In the genomic region with DNA sequence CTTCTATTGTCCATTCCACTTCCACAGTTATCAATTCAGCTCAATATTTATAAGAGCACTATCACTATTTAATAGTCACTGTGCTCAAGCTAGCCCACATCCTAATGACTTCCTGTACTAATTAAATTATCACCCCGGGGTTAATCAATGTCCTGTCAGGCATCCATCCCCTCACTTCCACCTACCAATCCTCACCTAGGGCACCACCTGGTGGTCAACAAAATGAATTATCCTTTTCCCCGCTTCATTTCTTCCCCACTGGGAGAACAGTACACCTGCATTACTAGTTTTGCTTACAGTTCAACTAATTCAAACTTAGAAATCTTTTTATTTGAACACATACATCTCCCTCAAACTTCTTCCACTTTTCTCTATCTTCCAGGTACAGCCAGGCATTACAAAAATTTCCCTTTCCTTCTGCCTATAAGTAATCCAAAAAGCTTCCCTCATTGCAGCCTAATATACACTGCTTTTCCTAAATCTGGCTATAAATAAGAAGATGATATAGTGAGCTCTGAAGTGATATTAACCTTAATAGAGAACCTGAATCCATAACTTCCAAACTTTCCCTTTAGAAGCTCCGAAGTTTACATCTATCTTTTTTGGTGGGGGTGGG, we compare ENCODE assay signal across 8 cellular contexts.
DNase-seq lines count a peak whose midpoint lies in the region; ATAC-seq and TF ChIP-seq lines count a peak whose summit lies in the region.

No MANE protein-coding gene starts in this region.

- POLR2A ChIA-PET in HCT116 (lab: Charles Lee): no interaction called here

- TF ChIP-seq EP300 in esophagus muscularis mucosa (IDR thresholded peaks at IDR 0.05): no peak
- TF ChIP-seq EP300 in neural cell (conservative IDR thresholded peaks at IDR 0.05; ENCODE audit: poor library complexity, severe bottlenecking): no peak

- intact Hi-C loops in HCT116 (cut with micrococcal nuclease) (loop anchor here (1.0 to 5.0 kb wide), 4 partner anchors 107 to 428 kb away; no protein-coding TSS in a partner anchor), esophagus muscularis mucosa (cut with DNase I) (loop anchor here (2.0 to 5.0 kb wide), 3 partner anchors 112 to 334 kb away; no protein-coding TSS in a partner anchor)

- CTCF ChIA-PET in HCT116 (lab: Charles Lee): interaction anchor here (1.0 to 2.1 kb wide), 5 partner anchors 39 to 335 kb away, joined by 3 to 11 read pairs (median 6); no protein-coding TSS in a partner anchor

- no peaks in the 10 kb centered on the region for H3F3A ChIP-seq in neural cell (ENCODE audit: insufficient read depth, low read length, poor library complexity, severe bottlenecking)

- no peak overlapping the region for H3K4me3 ChIP-seq in HCT116 (replicated peaks in 1 of 2; ENCODE audit: low read depth in 1 of 2, low read length in 2 of 2)
- no peak overlapping the region for H3K4me3 ChIP-seq in esophagus muscularis mucosa
- H3K4me3 ChIP-seq in neural cell (ENCODE audit: low read length): no peak overlapping the region

- H3K79me2 ChIP-seq in HCT116 (ENCODE audit: insufficient read depth, low read length) (no peaks in the 10 kb centered on the region), neural cell (replicated peaks; ENCODE audit: insufficient read depth, low read length) (peaks cover 15% of the 10 kb centered on the region)

- no peak overlapping the region for H3K9ac ChIP-seq in HCT116 (ENCODE audit: low read length)
- H3K9ac ChIP-seq in neural cell (ENCODE audit: low read length): no peak overlapping the region

- ATAC-seq in HCT116 (peak; percentile 82), HG03108 (IDR thresholded peaks at IDR 0.05; ENCODE audit: unreplicated experiment) (no peak), HG03442 (IDR thresholded peaks at IDR 0.05; ENCODE audit: unreplicated experiment) (no peak)

- TF ChIP-seq POLR2A in HCT116 (IDR thresholded peaks at IDR 0.05; ENCODE audit: borderline replicate concordance, extremely low read depth, insufficient read depth, insufficient read length): no peak
- TF ChIP-seq POLR2A in esophagus muscularis mucosa (IDR thresholded peaks at IDR 0.05; ENCODE audit: low read depth): no peak

- TF ChIP-seq RAD21 in HCT116 (IDR thresholded peaks at IDR 0.05; ENCODE audit: low read depth) (peak; percentile 96), neural cell (conservative IDR thresholded peaks at IDR 0.05) (peak; percentile 77)

- peaks cover 0 to 11% of the 10 kb centered on the region in 2 experiments; a peak in 3 of 4 replicates for H3K4me1 ChIP-seq in HCT116 (ENCODE audit: control insufficient read depth in 1 of 2, insufficient read depth in 2 of 2, low read length in 2 of 2)
- peaks cover 0 to 25% (median 12%) of the 10 kb centered on the region in 4 donors for H3K4me1 ChIP-seq in esophagus muscularis mucosa

- no TSS peak for BruUV-seq in HCT116 (replicated peaks; lab: Mats Ljungman, UMichigan)

- DNase-seq in DMS114 treated with DMSO at 0.1 percent for 48 hours (lab: John Stamatoyannopoulos, UW; ENCODE audit: unreplicated experiment) (peak; percentile 22), HCT116 (ENCODE audit: low read depth, low spot score) (peak; percentile 58), NCI-H510A (lab: John Stamatoyannopoulos, UW) (peak; percentile 2), esophagus muscularis mucosa (ENCODE audit: extremely low spot score) (no peak)
- DNase-seq in activated CD4-positive, alpha-beta T cell treated with anti-CD3 and anti-CD28 coated beads for 48 hours: peak; percentile 60

- no peaks in the 10 kb centered on the region for H4K20me1 ChIP-seq in HCT116 (ENCODE audit: insufficient read depth)
- no peaks in the 10 kb centered on the region for H4K20me1 ChIP-seq in neural cell (ENCODE audit: insufficient read depth)

- H3K27ac ChIP-seq in HCT116 (ENCODE audit: low read depth, low read length) (no peak overlapping the region), esophagus muscularis mucosa (replicated peaks in 1 of 4) (no peak overlapping the region), neural cell (ENCODE audit: low read length) (no peak overlapping the region)

- RAD21 ChIA-PET in HCT116 (lab: Charles Lee; ENCODE audit: low non-redundant PET in 1 of 2, low total read pairs in 2 of 2, uncharacterized antibody in 2 of 2, unreplicated experiment in 2 of 2): interaction anchor here in 1 of 2 experiments (0.7 to 1.3 kb wide), 2 partner anchors 201 to 335 kb away, joined by 4 to 5 read pairs; no protein-coding TSS in a partner anchor

- H3K9me2 ChIP-seq in HCT116 (ENCODE audit: insufficient read depth) (no peaks in the 10 kb centered on the region), neural cell (ENCODE audit: insufficient read depth, low read length) (no peaks in the 10 kb centered on the region)

- no peaks in the 10 kb centered on the region for H3K36me3 ChIP-seq in HCT116 (ENCODE audit: control insufficient read depth in 1 of 2, insufficient read depth in 2 of 2, low read length in 2 of 2)
- peaks cover 0 to 16% (median 2%) of the 10 kb centered on the region in 4 donors for H3K36me3 ChIP-seq in esophagus muscularis mucosa
- peaks cover 4% of the 10 kb centered on the region for H3K36me3 ChIP-seq in neural cell (ENCODE audit: insufficient read depth, low read length)

- H2AFZ ChIP-seq in HCT116 (ENCODE audit: low read depth, low read length, poor library complexity, severe bottlenecking) (no peak overlapping the region), neural cell (ENCODE audit: low read depth, low read length) (no peak overlapping the region)

- H3K4me2 ChIP-seq in HCT116 (ENCODE audit: low read length) (no peak overlapping the region), neural cell (ENCODE audit: low read length) (no peak overlapping the region)

- H3K9me3 ChIP-seq in HCT116 (ENCODE audit: control insufficient read depth in 1 of 2, insufficient read depth in 1 of 2, low read depth in 1 of 2, low read length in 2 of 2) (no peaks in the 10 kb centered on the region), esophagus muscularis mucosa (no peaks in the 10 kb centered on the region), neural cell (ENCODE audit: low read length) (no peaks in the 10 kb centered on the region)

- TF ChIP-seq CTCF in HCT116 (IDR thresholded peaks at IDR 0.05 in 2 of 3, conservative IDR thresholded peaks at IDR 0.05 in 1 of 3; ENCODE audit: borderline replicate concordance in 1 of 3, insufficient read depth in 1 of 3, low read depth in 2 of 3, low read length in 2 of 3): peak; percentile 59 to 94 (median 80)
- peak; percentile 54 to 64 (median 63) for TF ChIP-seq CTCF in esophagus muscularis mucosa (IDR thresholded peaks at IDR 0.05)
- TF ChIP-seq CTCF in neural cell (IDR thresholded peaks at IDR 0.05; ENCODE audit: poor library complexity, severe bottlenecking): peak; percentile 76

- 48% methylated on average over 3 of the region's 3 CpGs for WGBS in esophagus muscularis mucosa

- H3K27me3 ChIP-seq in HCT116 (ENCODE audit: insufficient read depth, low read length) (no peaks in the 10 kb centered on the region), esophagus muscularis mucosa (no peaks in the 10 kb centered on the region), neural cell (ENCODE audit: insufficient read depth, low read depth, low read length) (no peaks in the 10 kb centered on the region)

TF ChIP-seq in HCT116, 20 proteins besides CTCF, POLR2A, EP300 and RAD21:
- TF ChIP-seq, protein P1, sequence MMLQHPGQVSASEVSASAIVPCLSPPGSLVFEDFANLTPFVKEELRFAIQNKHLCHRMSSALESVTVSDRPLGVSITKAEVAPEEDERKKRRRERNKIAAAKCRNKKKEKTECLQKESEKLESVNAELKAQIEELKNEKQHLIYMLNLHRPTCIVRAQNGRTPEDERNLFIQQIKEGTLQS (IDR thresholded peaks at IDR 0.05): no peak
- no peak for TF ChIP-seq CEBPB (IDR thresholded peaks at IDR 0.05; ENCODE audit: low read depth)
TF ChIP-seq in HCT116: peak in this region for 0.

TF ChIP-seq in neural cell, 6 proteins besides CTCF, POLR2A, EP300 and RAD21:
- TF ChIP-seq SMC3 (conservative IDR thresholded peaks at IDR 0.05; ENCODE audit: poor library complexity) (peak; percentile 86), TAF1 (IDR thresholded peaks at IDR 0.05; ENCODE audit: low read depth) (no peak)
